In genomic region chr9:92665836-92666235, GRCh38 we compare ENCODE assay signal across 14 cellular contexts. TPM values are rescaled to one million over a fixed set of nuclear protein-coding genes. Genes with fewer than 3 reads are reported as not detected.
DNase-seq lines count a peak whose midpoint lies in the region; ATAC-seq and TF ChIP-seq lines count a peak whose summit lies in the region.
"Had no signal": no experiment of that assay in that cellular context is flagged by ENCODE, and none has a peak within 500 bp of the region (broad histone marks: within the 10 kb centered on the region; RNA-seq: fewer than 3 reads in every experiment).

No MANE protein-coding gene starts in this region.

- H3K79me2 ChIP-seq in Karpas-422 (ENCODE audit: low read length) = peaks cover 96% of the 10 kb centered on the region

- no peak for TF ChIP-seq CTCF in natural killer cell (IDR thresholded peaks at IDR 0.05)
- TF ChIP-seq CTCF in brain microvascular endothelial cell (IDR thresholded peaks at IDR 0.05; ENCODE audit: low read depth, low read length, missing control alignments) = no peak

- POLR2A ChIA-PET in CD4-positive, alpha-beta memory T cell (lab: Charles Lee; ENCODE audit: partially characterized antibody) = no interaction called here

- H3K4me3 Mint-ChIP-seq in T-helper 2 cell treated with Interferon-gamma antibody and Interleukin-4, amounts not matched to agents 5 μg/mL and 100 μg/mL, for 36 hours = no peak overlapping the region
- H3K4me3 Mint-ChIP-seq in CD4-positive, alpha-beta memory T cell = peak overlapping the region in 2 of 8 donors; percentile 43 to 44
- peak overlapping the region; percentile 33 for H3K4me3 Mint-ChIP-seq in activated naive CD8-positive, alpha-beta T cell
- H3K4me3 Mint-ChIP-seq in natural killer cell = peak overlapping the region; percentile 7

- H3K27me3 ChIP-seq in CD4-positive, alpha-beta memory T cell (ENCODE audit: insufficient read depth, low read length) = no peaks in the 10 kb centered on the region
- H3K27me3 ChIP-seq in Karpas-422 (ENCODE audit: low read length) (no peaks in the 10 kb centered on the region), brain microvascular endothelial cell (replicated peaks) (no peaks in the 10 kb centered on the region)
- H3K27me3 ChIP-seq: adrenal gland, gastroesophageal sphincter, neutrophil had no signal

- no peak for DNase-seq in T-helper 2 cell treated with Interferon-gamma antibody and Interleukin-4, amounts not matched to agents 5 μg/mL and 100 μg/mL, for 36 hours (ENCODE audit: low spot score)
- DNase-seq in T-helper 2 cell (no peak), natural killer cell (no peak), HuH-7.5 (ENCODE audit: low spot score) (no peak), Karpas-422 (no peak), brain microvascular endothelial cell (no peak)
- no peak for DNase-seq in CD4-positive, alpha-beta memory T cell
- DNase-seq: mammary epithelial cell, NCI-H1694 had no signal

- no peak overlapping the region for H3K9ac ChIP-seq in Karpas-422 (ENCODE audit: low read length)

- no peaks in the 10 kb centered on the region for H3K9me3 ChIP-seq in CD4-positive, alpha-beta memory T cell (ENCODE audit: control insufficient read depth in 1 of 2, low read length in 2 of 2)
- H3K9me3 ChIP-seq in Karpas-422 (ENCODE audit: low read length) = no peaks in the 10 kb centered on the region
- H3K9me3 ChIP-seq: adrenal gland, gastroesophageal sphincter, neutrophil, thoracic aorta had no signal

- no peak overlapping the region for H3K4me2 ChIP-seq in Karpas-422 (ENCODE audit: low read depth, low read length, poor library complexity, severe bottlenecking)

- no peaks in the 10 kb centered on the region for H3K9me3 Mint-ChIP-seq in T-helper 2 cell treated with Interferon-gamma antibody and Interleukin-4, amounts not matched to agents 5 μg/mL and 100 μg/mL, for 36 hours
- H3K9me3 Mint-ChIP-seq in CD4-positive, alpha-beta memory T cell = peaks cover 0 to 2% (median 0%) of the 10 kb centered on the region in 8 donors
- no peaks in the 10 kb centered on the region for H3K9me3 Mint-ChIP-seq in activated naive CD8-positive, alpha-beta T cell (ENCODE audit: low read depth)
- H3K9me3 Mint-ChIP-seq in natural killer cell = no peaks in the 10 kb centered on the region

- no peak overlapping the region for H3K27ac ChIP-seq in CD4-positive, alpha-beta memory T cell (ENCODE audit: low read depth, low read length)
- H3K27ac ChIP-seq in Karpas-422 (ENCODE audit: low read length) = no peak overlapping the region
- H3K27ac ChIP-seq in brain microvascular endothelial cell = no peak overlapping the region
- H3K27ac ChIP-seq: gastroesophageal sphincter, neutrophil, thoracic aorta had no signal

- H2AFZ ChIP-seq in Karpas-422 (ENCODE audit: low read length) = no peak overlapping the region

- H3K27me3 Mint-ChIP-seq in T-helper 2 cell treated with Interferon-gamma antibody and Interleukin-4, amounts not matched to agents 5 μg/mL and 100 μg/mL, for 36 hours (ENCODE audit: low read depth) = no peaks in the 10 kb centered on the region
- H3K27me3 Mint-ChIP-seq in CD4-positive, alpha-beta memory T cell = no peaks in the 10 kb centered on the region
- H3K27me3 Mint-ChIP-seq in activated naive CD8-positive, alpha-beta T cell = no peaks in the 10 kb centered on the region
- no peaks in the 10 kb centered on the region for H3K27me3 Mint-ChIP-seq in natural killer cell (ENCODE audit: low read depth in 2 of 2)

- peaks cover 21% of the 10 kb centered on the region for H3K36me3 Mint-ChIP-seq in T-helper 2 cell treated with Interferon-gamma antibody and Interleukin-4, amounts not matched to agents 5 μg/mL and 100 μg/mL, for 36 hours (ENCODE audit: low read depth)
- peaks cover 9 to 19% of the 10 kb centered on the region in 2 donors for H3K36me3 Mint-ChIP-seq in CD4-positive, alpha-beta memory T cell
- no peaks in the 10 kb centered on the region for H3K36me3 Mint-ChIP-seq in activated naive CD8-positive, alpha-beta T cell
- H3K36me3 Mint-ChIP-seq in natural killer cell = no peaks in the 10 kb centered on the region

- H3K9me2 ChIP-seq in Karpas-422 (replicated peaks; ENCODE audit: insufficient read depth, low read length) = no peaks in the 10 kb centered on the region

- peaks cover 38% of the 10 kb centered on the region for H3K4me1 Mint-ChIP-seq in T-helper 2 cell treated with Interferon-gamma antibody and Interleukin-4, amounts not matched to agents 5 μg/mL and 100 μg/mL, for 36 hours (ENCODE audit: low read depth)
- H3K4me1 Mint-ChIP-seq in CD4-positive, alpha-beta memory T cell = peaks cover 36 to 81% (median 53%) of the 10 kb centered on the region in 4 donors
- H3K4me1 Mint-ChIP-seq in activated naive CD8-positive, alpha-beta T cell (ENCODE audit: low read depth) = peaks cover 52% of the 10 kb centered on the region
- peaks cover 40 to 53% of the 10 kb centered on the region in 2 donors for H3K4me1 Mint-ChIP-seq in natural killer cell

- H3K4me1 ChIP-seq in CD4-positive, alpha-beta memory T cell (ENCODE audit: insufficient read depth, low read length) = peaks cover 25% of the 10 kb centered on the region
- H3K4me1 ChIP-seq in Karpas-422 (ENCODE audit: low read length) = peaks cover 20% of the 10 kb centered on the region

- H3K36me3 ChIP-seq in CD4-positive, alpha-beta memory T cell (ENCODE audit: insufficient read depth, low read length) = no peaks in the 10 kb centered on the region
- H3K36me3 ChIP-seq in Karpas-422 (ENCODE audit: insufficient read depth, low read length) (peaks cover 6% of the 10 kb centered on the region; the same call in 1 of the 2 replicates), brain microvascular endothelial cell (replicated peaks) (peaks cover 10% of the 10 kb centered on the region)
- H3K36me3 ChIP-seq: adrenal gland had no signal

- in situ Hi-C loops in brain microvascular endothelial cell (cut with HindIII; ENCODE audit: low pct_ligation_motif_present, low sequenced_read_pairs) = no loop called here

- H3K27ac Mint-ChIP-seq in T-helper 2 cell treated with Interferon-gamma antibody and Interleukin-4, amounts not matched to agents 5 μg/mL and 100 μg/mL, for 36 hours = peak overlapping the region; percentile 8
- H3K27ac Mint-ChIP-seq in CD4-positive, alpha-beta memory T cell = peak overlapping the region in 5 of 7 donors; percentile 18 to 74 (median 44)
- peak overlapping the region; percentile 55 for H3K27ac Mint-ChIP-seq in activated naive CD8-positive, alpha-beta T cell
- H3K27ac Mint-ChIP-seq in natural killer cell = no peak overlapping the region

- H4K20me1 ChIP-seq in Karpas-422 (ENCODE audit: insufficient read depth, low read depth, low read length) = peaks cover 15% of the 10 kb centered on the region

- ATAC-seq in natural killer cell = no peak
- ATAC-seq: gastroesophageal sphincter had no signal

- CTCF ChIA-PET in CD4-positive, alpha-beta memory T cell (lab: Charles Lee; ENCODE audit: partially characterized antibody) = interaction anchor here (1.2 kb wide), 1 partner anchor 99 kb away, joined by 3 read pairs; no protein-coding TSS in a partner anchor

- intact Hi-C loops in CD4-positive, alpha-beta memory T cell (cut with micrococcal nuclease) = no loop called here
- intact Hi-C loops in natural killer cell (cut with micrococcal nuclease) = no loop called here

- H3K4me3 ChIP-seq in CD4-positive, alpha-beta memory T cell (ENCODE audit: low read length in 2 of 2) = no peak overlapping the region
- H3K4me3 ChIP-seq in Karpas-422 (ENCODE audit: low read length) (no peak overlapping the region), brain microvascular endothelial cell (ENCODE audit: low read depth, low read length) (no peak overlapping the region)
- H3K4me3 ChIP-seq: adrenal gland, gastroesophageal sphincter, thoracic aorta had no signal

RNA-seq across cellular contexts. Expression of gene IPPK, which starts 4.1 kb away (rescaled TPM):
- 1 to 10 TPM; 7.2 to 7.9 TPM for total RNA-seq in CD4-positive, alpha-beta memory T cell
- polyA plus RNA-seq in CD4-positive, alpha-beta memory T cell = 1 to 10 TPM; 6.3 to 7.5 TPM
- 1 to 10 TPM; 4.9 to 9.2 (median 6.7) TPM for total RNA-seq in natural killer cell
- total RNA-seq in Karpas-422 (2014; rRNA removed; shearing (Covaris generic); ENCODE audit: low replicate concordance) = 10.5 and 18.3 TPM in 2 replicates

Comparison
In these comparisons a context has a peak if more than half of its experiments do, and no peak if none do; other contexts are left out.
1. H3K27ac Mint-ChIP-seq: peak in T-helper 2 cell treated with Interferon-gamma antibody and Interleukin-4, amounts not matched to agents 5 μg/mL and 100 μg/mL, for 36 hours (single experiment), CD4-positive, alpha-beta memory T cell (5 of 7) and activated naive CD8-positive, alpha-beta T cell (single experiment); none in natural killer cell (0 of 2).